21 cellular contexts compared by ENCODE assay signal in the genomic region with DNA sequence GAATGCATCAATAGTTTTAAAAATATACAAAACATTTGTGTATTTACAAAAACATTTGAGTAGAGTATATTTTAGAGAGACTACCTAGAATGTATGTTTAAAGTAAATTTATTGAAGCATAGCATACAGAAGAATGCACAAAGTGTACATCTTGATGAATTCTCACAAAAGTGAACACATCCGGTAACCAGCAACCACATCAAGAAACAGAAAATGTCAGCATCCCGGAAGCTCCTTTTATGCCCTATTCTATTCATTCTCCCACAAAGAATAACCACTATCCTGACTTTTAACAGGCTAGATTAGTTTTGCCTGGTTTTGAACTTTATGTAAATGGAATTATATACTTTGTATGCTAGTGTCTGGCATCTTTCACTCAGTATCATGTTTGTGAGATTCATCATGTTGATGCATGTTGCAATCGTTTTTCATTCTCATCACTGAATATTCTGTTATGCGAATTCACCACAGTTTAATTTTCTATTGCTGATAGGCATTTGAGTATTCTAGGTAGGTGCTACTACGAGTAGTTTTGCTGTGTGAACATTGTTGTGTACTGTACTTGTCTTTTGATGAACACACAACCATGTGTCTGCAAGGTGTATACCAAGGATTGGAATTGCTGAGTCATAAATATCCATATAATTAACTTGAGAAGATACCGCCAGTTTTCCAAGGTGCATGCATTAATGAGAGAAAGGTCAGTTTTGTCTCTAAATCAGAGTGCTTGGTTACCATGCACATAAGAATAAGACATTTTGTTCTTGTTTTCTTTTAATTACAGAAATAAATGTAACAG.
DNase-seq lines count a peak whose midpoint lies in the region; ATAC-seq and TF ChIP-seq lines count a peak whose summit lies in the region.
"Had no signal": no experiment of that assay in that cellular context is flagged by ENCODE, and none has a peak within 500 bp of the region (broad histone marks: within the 10 kb centered on the region; RNA-seq: fewer than 3 reads in every experiment).

No MANE protein-coding gene starts in this region.

- no peak for ATAC-seq in WTC11
- ATAC-seq in naive thymus-derived CD8-positive, alpha-beta T cell = peak; percentile 83 to 92
- no peak for ATAC-seq in GM21529 (IDR thresholded peaks at IDR 0.05; ENCODE audit: unreplicated experiment)
- no peak for ATAC-seq in GM18907 (IDR thresholded peaks at IDR 0.05; ENCODE audit: unreplicated experiment)
- ATAC-seq: activated CD4-positive, CD25-positive, alpha-beta regulatory T cell treated with anti-CD3 and anti-CD28 coated beads, Interleukin-2, amount 50 U/mL, for 24 hours; left lung had no signal

- no peak overlapping the region for H3K4me3 ChIP-seq in tibial artery
- H3K4me3 ChIP-seq: left lung, tibial nerve had no signal

- no peaks in the 10 kb centered on the region for H3K27me3 Mint-ChIP-seq in activated T-cell treated with anti-CD3 and anti-CD28 coated beads, Interleukin-2, amount 50 U/mL, for 24 hours
- no peaks in the 10 kb centered on the region for H3K27me3 Mint-ChIP-seq in WTC11 (ENCODE audit: low read depth)
- no peaks in the 10 kb centered on the region for H3K27me3 Mint-ChIP-seq in naive thymus-derived CD8-positive, alpha-beta T cell

- H3K36me3 Mint-ChIP-seq in activated T-cell treated with anti-CD3 and anti-CD28 coated beads, Interleukin-2, amount 50 U/mL, for 24 hours (ENCODE audit: low read depth) = no peaks in the 10 kb centered on the region
- H3K36me3 Mint-ChIP-seq in WTC11 = no peaks in the 10 kb centered on the region
- no peaks in the 10 kb centered on the region for H3K36me3 Mint-ChIP-seq in naive thymus-derived CD8-positive, alpha-beta T cell

- H3K4me3 Mint-ChIP-seq in activated T-cell treated with anti-CD3 and anti-CD28 coated beads, Interleukin-2, amount 50 U/mL, for 24 hours = peak overlapping the region; percentile 20
- H3K4me3 Mint-ChIP-seq in WTC11 = no peak overlapping the region
- peak overlapping the region in 9 of 10 donors; percentile 19 to 72 (median 57) for H3K4me3 Mint-ChIP-seq in naive thymus-derived CD8-positive, alpha-beta T cell
- H3K4me3 Mint-ChIP-seq: central memory CD8-positive, alpha-beta T cell had no signal

- H3K27me3 ChIP-seq in tibial artery = no peaks in the 10 kb centered on the region
- H3K27me3 ChIP-seq: left lung, neutrophil, tibial nerve had no signal

- H3K9me3 ChIP-seq in tibial artery = no peaks in the 10 kb centered on the region
- H3K9me3 ChIP-seq: left lung, neutrophil, tibial nerve had no signal

- POLR2A ChIA-PET in WTC11 (lab: Charles Lee) = no interaction called here
- POLR2A ChIA-PET in naive thymus-derived CD8-positive, alpha-beta T cell (lab: Charles Lee) = interaction anchor here (0.6 kb wide), 1 partner anchor 523 kb away, joined by 3 read pairs; no protein-coding TSS in a partner anchor

- H3K4me1 Mint-ChIP-seq in activated T-cell treated with anti-CD3 and anti-CD28 coated beads, Interleukin-2, amount 50 U/mL, for 24 hours (ENCODE audit: low read depth) = peaks cover 50% of the 10 kb centered on the region
- peaks cover 64% of the 10 kb centered on the region for H3K4me1 Mint-ChIP-seq in WTC11
- peaks cover 36 to 74% (median 50%) of the 10 kb centered on the region in 4 donors for H3K4me1 Mint-ChIP-seq in naive thymus-derived CD8-positive, alpha-beta T cell
- H3K4me1 Mint-ChIP-seq: central memory CD8-positive, alpha-beta T cell had no signal

- intact Hi-C loops in tibial artery (cut with DNase I; ENCODE audit: low total_unique reads) = no loop called here

- H3K27ac ChIP-seq in tibial artery = no peak overlapping the region
- H3K27ac ChIP-seq: left lung, neutrophil had no signal

- CTCF ChIA-PET in WTC11 (lab: Charles Lee) = no interaction called here

- DNase-seq in activated T-cell treated with anti-CD3 and anti-CD28 coated beads, Interleukin-2, amount 50 U/mL, for 24 hours = no peak
- no peak for DNase-seq in activated T-cell treated with anti-CD3 and anti-CD28 coated beads for 4 hours
- peak; percentile 2 for DNase-seq in DMS 273 treated with DMSO at 0.1 percent for 48 hours (lab: John Stamatoyannopoulos, UW)
- DNase-seq in WTC11 (ENCODE audit: low spot score) = no peak
- DNase-seq in naive thymus-derived CD8-positive, alpha-beta T cell = peak in 8 of 10 donors; percentile 25 to 76 (median 50)
- no peak for DNase-seq in tibial artery
- DNase-seq: activated CD8-positive, alpha-beta memory T cell treated with anti-CD3 and anti-CD28 coated beads, Interleukin-2, amount 50 U/mL, for 48 hours; amniotic stem cell; effector CD8-positive, alpha-beta T cell; H9; left lung; midbrain; NCI-H1048; NCI-H526 treated with DMSO at 0.1 percent for 48 hours; SIG-M5 had no signal

- H3K9me3 Mint-ChIP-seq in activated T-cell treated with anti-CD3 and anti-CD28 coated beads, Interleukin-2, amount 50 U/mL, for 24 hours = no peaks in the 10 kb centered on the region
- no peaks in the 10 kb centered on the region for H3K9me3 Mint-ChIP-seq in WTC11
- peaks cover 0 to 2% (median 0%) of the 10 kb centered on the region in 9 donors for H3K9me3 Mint-ChIP-seq in naive thymus-derived CD8-positive, alpha-beta T cell
- H3K9me3 Mint-ChIP-seq: central memory CD8-positive, alpha-beta T cell; H9 had no signal

- TF ChIP-seq CTCF in WTC11 (IDR thresholded peaks at IDR 0.05) (no peak), tibial artery (IDR thresholded peaks at IDR 0.05) (no peak)

- peaks cover 0 to 25% (median 13%) of the 10 kb centered on the region in 4 donors for H3K4me1 ChIP-seq in tibial artery

- no peak overlapping the region for H3K27ac Mint-ChIP-seq in activated T-cell treated with anti-CD3 and anti-CD28 coated beads, Interleukin-2, amount 50 U/mL, for 24 hours
- H3K27ac Mint-ChIP-seq in WTC11 = 0 out of 2 replicates have a peak overlapping the region, but pooled peaks have one; percentile 54
- H3K27ac Mint-ChIP-seq in naive thymus-derived CD8-positive, alpha-beta T cell = peak overlapping the region in 5 of 10 donors; percentile 21 to 77 (median 53)

- H3K36me3 ChIP-seq in tibial artery = no peaks in the 10 kb centered on the region
- H3K36me3 ChIP-seq: left lung, neutrophil, tibial nerve had no signal

TF ChIP-seq in WTC11, 78 proteins besides CTCF, POLR2A, EP300 and RAD21 (continues in another document):
- TF ChIP-seq EMX1 (CRISPR knock-in tag; IDR thresholded peaks at IDR 0.05) = no peak
- TF ChIP-seq, protein P1, sequence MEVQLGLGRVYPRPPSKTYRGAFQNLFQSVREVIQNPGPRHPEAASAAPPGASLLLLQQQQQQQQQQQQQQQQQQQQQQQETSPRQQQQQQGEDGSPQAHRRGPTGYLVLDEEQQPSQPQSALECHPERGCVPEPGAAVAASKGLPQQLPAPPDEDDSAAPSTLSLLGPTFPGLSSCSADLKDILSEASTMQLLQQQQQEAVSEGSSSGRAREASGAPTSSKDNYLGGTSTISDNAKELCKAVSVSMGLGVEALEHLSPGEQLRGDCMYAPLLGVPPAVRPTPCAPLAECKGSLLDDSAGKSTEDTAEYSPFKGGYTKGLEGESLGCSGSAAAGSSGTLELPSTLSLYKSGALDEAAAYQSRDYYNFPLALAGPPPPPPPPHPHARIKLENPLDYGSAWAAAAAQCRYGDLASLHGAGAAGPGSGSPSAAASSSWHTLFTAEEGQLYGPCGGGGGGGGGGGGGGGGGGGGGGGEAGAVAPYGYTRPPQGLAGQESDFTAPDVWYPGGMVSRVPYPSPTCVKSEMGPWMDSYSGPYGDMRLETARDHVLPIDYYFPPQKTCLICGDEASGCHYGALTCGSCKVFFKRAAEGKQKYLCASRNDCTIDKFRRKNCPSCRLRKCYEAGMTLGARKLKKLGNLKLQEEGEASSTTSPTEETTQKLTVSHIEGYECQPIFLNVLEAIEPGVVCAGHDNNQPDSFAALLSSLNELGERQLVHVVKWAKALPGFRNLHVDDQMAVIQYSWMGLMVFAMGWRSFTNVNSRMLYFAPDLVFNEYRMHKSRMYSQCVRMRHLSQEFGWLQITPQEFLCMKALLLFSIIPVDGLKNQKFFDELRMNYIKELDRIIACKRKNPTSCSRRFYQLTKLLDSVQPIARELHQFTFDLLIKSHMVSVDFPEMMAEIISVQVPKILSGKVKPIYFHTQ (CRISPR knock-in tag; IDR thresholded peaks at IDR 0.05) = no peak
- no peak for TF ChIP-seq GRHL2 (CRISPR knock-in tag; IDR thresholded peaks at IDR 0.05; ENCODE audit: insufficient replicate concordance, severe bottlenecking)
- no peak for TF ChIP-seq CREB1 (CRISPR knock-in tag; IDR thresholded peaks at IDR 0.05)
- TF ChIP-seq, protein P2, sequence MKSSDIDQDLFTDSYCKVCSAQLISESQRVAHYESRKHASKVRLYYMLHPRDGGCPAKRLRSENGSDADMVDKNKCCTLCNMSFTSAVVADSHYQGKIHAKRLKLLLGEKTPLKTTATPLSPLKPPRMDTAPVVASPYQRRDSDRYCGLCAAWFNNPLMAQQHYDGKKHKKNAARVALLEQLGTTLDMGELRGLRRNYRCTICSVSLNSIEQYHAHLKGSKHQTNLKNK (CRISPR knock-in tag; IDR thresholded peaks at IDR 0.05) = no peak
- TF ChIP-seq HMGXB4 (CRISPR knock-in tag; IDR thresholded peaks at IDR 0.05) = no peak
- TF ChIP-seq, protein P3, sequence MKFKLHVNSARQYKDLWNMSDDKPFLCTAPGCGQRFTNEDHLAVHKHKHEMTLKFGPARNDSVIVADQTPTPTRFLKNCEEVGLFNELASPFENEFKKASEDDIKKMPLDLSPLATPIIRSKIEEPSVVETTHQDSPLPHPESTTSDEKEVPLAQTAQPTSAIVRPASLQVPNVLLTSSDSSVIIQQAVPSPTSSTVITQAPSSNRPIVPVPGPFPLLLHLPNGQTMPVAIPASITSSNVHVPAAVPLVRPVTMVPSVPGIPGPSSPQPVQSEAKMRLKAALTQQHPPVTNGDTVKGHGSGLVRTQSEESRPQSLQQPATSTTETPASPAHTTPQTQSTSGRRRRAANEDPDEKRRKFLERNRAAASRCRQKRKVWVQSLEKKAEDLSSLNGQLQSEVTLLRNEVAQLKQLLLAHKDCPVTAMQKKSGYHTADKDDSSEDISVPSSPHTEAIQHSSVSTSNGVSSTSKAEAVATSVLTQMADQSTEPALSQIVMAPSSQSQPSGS (CRISPR knock-in tag; IDR thresholded peaks at IDR 0.05; ENCODE audit: borderline replicate concordance, low read depth) = no peak
- TF ChIP-seq SP1 (CRISPR knock-in tag; conservative IDR thresholded peaks at IDR 0.05) = no peak
- no peak for TF ChIP-seq HMGA2 (CRISPR knock-in tag; IDR thresholded peaks at IDR 0.05)

Comparison
In these comparisons a context has a peak if more than half of its experiments do, and no peak if none do; other contexts are left out.
1. DNase-seq: peak in DMS 273 treated with DMSO at 0.1 percent for 48 hours (single experiment) and naive thymus-derived CD8-positive, alpha-beta T cell (8 of 10); none in activated T-cell treated with anti-CD3 and anti-CD28 coated beads, Interleukin-2, amount 50 U/mL, for 24 hours (single experiment), activated T-cell treated with anti-CD3 and anti-CD28 coated beads for 4 hours (single experiment), WTC11 (single experiment) and tibial artery (0 of 2).
2. ATAC-seq: peak in naive thymus-derived CD8-positive, alpha-beta T cell (2 of 2); none in WTC11 (single experiment), GM21529 (single experiment) and GM18907 (single experiment).